Comparison of ENCODE assay signal across 8 cellular contexts in genomic region chr3:88058593-88059379, GRCh38. TPM values are rescaled to one million over a fixed set of nuclear protein-coding genes. Genes with fewer than 3 reads are reported as not detected.
DNase-seq lines count a peak whose midpoint lies in the region; ATAC-seq lines count a peak whose summit lies in the region.

CGGBP1 (minus strand) TSS chr3:88059005; CDS start chr3:88055976, 3,029 bp downstream.
ZNF654 (plus strand) TSS chr3:88059255; CDS start chr3:88059320, 65 bp downstream.

- peak within 1 kb of the TSS; percentile 92 for H3K27ac Mint-ChIP-seq in dendritic cell treated with granulocyte-macrophage colony-stimulating factor and Interleukin-4, amounts not matched to agents 40 ng/mL and 50 ng/mL, for 4 days

- peaks cover 40% of the 10 kb centered on the region for H3K36me3 Mint-ChIP-seq in dendritic cell treated with granulocyte-macrophage colony-stimulating factor and Interleukin-4, amounts not matched to agents 40 ng/mL and 50 ng/mL, for 4 days (ENCODE audit: low read depth)

- H3K9me3 Mint-ChIP-seq in dendritic cell treated with granulocyte-macrophage colony-stimulating factor and Interleukin-4, amounts not matched to agents 40 ng/mL and 50 ng/mL, for 4 days = no peaks in the 10 kb centered on the region

- intact Hi-C loops in dendritic cell treated with granulocyte-macrophage colony-stimulating factor and Interleukin-4, amounts not matched to agents 40 ng/mL and 50 ng/mL, for 4 days (cut with micrococcal nuclease) = loop anchor here (1.0 to 5.0 kb wide), 4 partner anchors 28 to 831 kb away; partner anchors contain the start of gene CHMP2B

- H3K4me3 Mint-ChIP-seq in dendritic cell treated with granulocyte-macrophage colony-stimulating factor and Interleukin-4, amounts not matched to agents 40 ng/mL and 50 ng/mL, for 4 days = peak within 1 kb of the TSS; percentile 96

- peak; percentile 88 for ATAC-seq in GM19372 (IDR thresholded peaks at IDR 0.05; ENCODE audit: low read depth, unreplicated experiment)
- ATAC-seq in HG03558 (IDR thresholded peaks at IDR 0.05; ENCODE audit: extremely low read depth, unreplicated experiment) = peak; percentile 92
- peak; percentile 90 for ATAC-seq in left lobe of liver

- peaks cover 36% of the 10 kb centered on the region for H3K4me1 Mint-ChIP-seq in dendritic cell treated with granulocyte-macrophage colony-stimulating factor and Interleukin-4, amounts not matched to agents 40 ng/mL and 50 ng/mL, for 4 days (ENCODE audit: low read depth)

- no peaks in the 10 kb centered on the region for H3K27me3 Mint-ChIP-seq in dendritic cell treated with granulocyte-macrophage colony-stimulating factor and Interleukin-4, amounts not matched to agents 40 ng/mL and 50 ng/mL, for 4 days

- DNase-seq in C1 segment of cervical spinal cord (lab: John Stamatoyannopoulos, UW) (peak; percentile 88 to 100 (median 97)), NCI-H748 treated with DMSO at 0.1 percent for 48 hours (lab: John Stamatoyannopoulos, UW) (peak; percentile 87), left lobe of liver (ENCODE audit: low spot score) (peak; percentile 100)
- peak; percentile 99 for DNase-seq in activated CD4-positive, alpha-beta T cell treated with anti-CD3 and anti-CD28 coated beads, Interleukin-2, amount 50 U/mL, for 24 hours (ENCODE audit: low read depth in 1 of 2, low spot score in 1 of 2)
- peak; percentile 99 for DNase-seq in stimulated activated CD4-positive, alpha-beta T cell treated with anti-CD3 and anti-CD28 coated beads, Interleukin-2, amount 100 ng/mL, for 4 hours (ENCODE audit: low read depth)

RNA-seq across cellular contexts. Expression of gene CGGBP1, which starts in this region (rescaled TPM):
- total RNA-seq in left lobe of liver = 22.6 TPM

RNA-seq across cellular contexts. Expression of gene ZNF654, which starts in this region (rescaled TPM):
- total RNA-seq in left lobe of liver = 7.2 TPM

Comparison
In these comparisons a context has a peak if more than half of its experiments do, and no peak if none do; other contexts are left out.
1. Peak in every context shown above with its lines: DNase-seq and ATAC-seq.